Comparison of ENCODE assay signal across 1 cellular context in genomic region chr4:6309755-6310154, GRCh38.
TF ChIP-seq lines count a peak whose summit lies in the region.

No MANE protein-coding gene starts in this region.

TF ChIP-seq in WTC11, 78 proteins besides CTCF, POLR2A, EP300 and RAD21 (continued from another document):
- TF ChIP-seq, protein P1, sequence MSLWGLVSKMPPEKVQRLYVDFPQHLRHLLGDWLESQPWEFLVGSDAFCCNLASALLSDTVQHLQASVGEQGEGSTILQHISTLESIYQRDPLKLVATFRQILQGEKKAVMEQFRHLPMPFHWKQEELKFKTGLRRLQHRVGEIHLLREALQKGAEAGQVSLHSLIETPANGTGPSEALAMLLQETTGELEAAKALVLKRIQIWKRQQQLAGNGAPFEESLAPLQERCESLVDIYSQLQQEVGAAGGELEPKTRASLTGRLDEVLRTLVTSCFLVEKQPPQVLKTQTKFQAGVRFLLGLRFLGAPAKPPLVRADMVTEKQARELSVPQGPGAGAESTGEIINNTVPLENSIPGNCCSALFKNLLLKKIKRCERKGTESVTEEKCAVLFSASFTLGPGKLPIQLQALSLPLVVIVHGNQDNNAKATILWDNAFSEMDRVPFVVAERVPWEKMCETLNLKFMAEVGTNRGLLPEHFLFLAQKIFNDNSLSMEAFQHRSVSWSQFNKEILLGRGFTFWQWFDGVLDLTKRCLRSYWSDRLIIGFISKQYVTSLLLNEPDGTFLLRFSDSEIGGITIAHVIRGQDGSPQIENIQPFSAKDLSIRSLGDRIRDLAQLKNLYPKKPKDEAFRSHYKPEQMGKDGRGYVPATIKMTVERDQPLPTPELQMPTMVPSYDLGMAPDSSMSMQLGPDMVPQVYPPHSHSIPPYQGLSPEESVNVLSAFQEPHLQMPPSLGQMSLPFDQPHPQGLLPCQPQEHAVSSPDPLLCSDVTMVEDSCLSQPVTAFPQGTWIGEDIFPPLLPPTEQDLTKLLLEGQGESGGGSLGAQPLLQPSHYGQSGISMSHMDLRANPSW (CRISPR knock-in tag; conservative IDR thresholded peaks at IDR 0.05; ENCODE audit: low read depth), result no peak
- TF ChIP-seq ZBTB21 (CRISPR knock-in tag; IDR thresholded peaks at IDR 0.05; ENCODE audit: borderline replicate concordance), result no peak
- TF ChIP-seq, protein P2, sequence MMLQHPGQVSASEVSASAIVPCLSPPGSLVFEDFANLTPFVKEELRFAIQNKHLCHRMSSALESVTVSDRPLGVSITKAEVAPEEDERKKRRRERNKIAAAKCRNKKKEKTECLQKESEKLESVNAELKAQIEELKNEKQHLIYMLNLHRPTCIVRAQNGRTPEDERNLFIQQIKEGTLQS (CRISPR knock-in tag; conservative IDR thresholded peaks at IDR 0.05), result no peak
- TF ChIP-seq IRF2 (CRISPR knock-in tag; IDR thresholded peaks at IDR 0.05; ENCODE audit: borderline replicate concordance, low read depth), result no peak
- no peak for TF ChIP-seq ZNF416 (CRISPR knock-in tag; IDR thresholded peaks at IDR 0.05)
- no peak for TF ChIP-seq ATF2 (CRISPR knock-in tag; IDR thresholded peaks at IDR 0.05; ENCODE audit: borderline replicate concordance, low read depth)
- TF ChIP-seq, protein P3, sequence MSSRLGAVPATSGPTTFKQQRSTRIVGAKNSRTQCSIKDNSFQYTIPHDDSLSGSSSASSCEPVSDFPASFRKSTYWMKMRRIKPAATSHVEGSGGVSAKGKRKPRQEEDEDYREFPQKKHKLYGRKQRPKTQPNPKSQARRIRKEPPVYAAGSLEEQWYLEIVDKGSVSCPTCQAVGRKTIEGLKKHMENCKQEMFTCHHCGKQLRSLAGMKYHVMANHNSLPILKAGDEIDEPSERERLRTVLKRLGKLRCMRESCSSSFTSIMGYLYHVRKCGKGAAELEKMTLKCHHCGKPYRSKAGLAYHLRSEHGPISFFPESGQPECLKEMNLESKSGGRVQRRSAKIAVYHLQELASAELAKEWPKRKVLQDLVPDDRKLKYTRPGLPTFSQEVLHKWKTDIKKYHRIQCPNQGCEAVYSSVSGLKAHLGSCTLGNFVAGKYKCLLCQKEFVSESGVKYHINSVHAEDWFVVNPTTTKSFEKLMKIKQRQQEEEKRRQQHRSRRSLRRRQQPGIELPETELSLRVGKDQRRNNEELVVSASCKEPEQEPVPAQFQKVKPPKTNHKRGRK (CRISPR knock-in tag; IDR thresholded peaks at IDR 0.05; ENCODE audit: borderline replicate concordance), result no peak
- no peak for TF ChIP-seq RORB (CRISPR knock-in tag; IDR thresholded peaks at IDR 0.05)
